15 cellular contexts compared by ENCODE assay signal in the genomic region with DNA sequence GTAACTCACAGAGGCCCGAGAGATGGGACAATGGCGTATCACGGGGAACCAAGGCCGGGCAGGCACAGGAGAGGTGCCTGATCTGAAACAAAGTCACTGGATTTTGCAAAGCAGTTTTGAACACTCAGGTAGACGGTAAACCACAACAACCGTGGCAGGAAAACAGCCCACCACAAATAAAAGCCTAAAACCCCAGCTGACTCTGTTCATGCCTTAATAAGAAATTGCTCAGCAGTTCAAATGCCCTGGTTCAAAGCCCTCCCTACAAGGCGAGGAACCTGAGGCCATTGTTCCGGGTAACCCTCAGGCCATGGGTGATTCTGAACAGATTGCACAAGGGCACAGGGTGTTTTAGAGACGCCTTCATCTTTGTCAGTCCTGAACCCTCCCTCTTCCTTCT.
A peak's percentile ranks its signal among the peaks of the same experiment; 100 is the strongest.
DNase-seq lines count a peak whose midpoint lies in the region; ATAC-seq and TF ChIP-seq lines count a peak whose summit lies in the region.
"Had no signal": no experiment of that assay in that cellular context is flagged by ENCODE, and none has a peak within 500 bp of the region (broad histone marks: within the 10 kb centered on the region; RNA-seq: fewer than 3 reads in every experiment).

No MANE protein-coding gene starts in this region.

- peak; percentile 39 to 43 for ATAC-seq in natural killer cell treated with Interleukin-12 subunit alpha and Interleukin-12 subunit beta and Interleukin-15 and Interleukin-18, amount 100 ng/mL, for 72 hours
- no peak for ATAC-seq in HG03565 (IDR thresholded peaks at IDR 0.05; ENCODE audit: unreplicated experiment)
- ATAC-seq: A549, left lobe of liver, pancreas had no signal

- peak overlapping the region; percentile 37 for H3K4me3 Mint-ChIP-seq in activated T-cell treated with anti-CD3 and anti-CD28 coated beads, Interleukin-2, amount 50 U/mL, for 24 hours
- H3K4me3 Mint-ChIP-seq in activated T-helper 1 cell treated with anti-CD3 and anti-CD28 coated beads, Interleukin-12 subunit alpha, Interleukin-12 subunit beta, Interleukin-2, Interleukin-4 antibody, amounts not matched to agents 30 ng/mL and 10 ng/mL and 1 ng/mL, durations not matched to agents 14 hours and 24 hours and 36 hours = peak overlapping the region; percentile 68
- H3K4me3 Mint-ChIP-seq in natural killer cell treated with Interleukin-12 subunit alpha and Interleukin-12 subunit beta and Interleukin-15 and Interleukin-18, amount 100 ng/mL, for 72 hours = peak overlapping the region; percentile 72

- H3K27me3 ChIP-seq in HAP-1 (ENCODE audit: low read depth) = no peaks in the 10 kb centered on the region
- H3K27me3 ChIP-seq: pancreas had no signal

- H3K27ac Mint-ChIP-seq in activated T-cell treated with anti-CD3 and anti-CD28 coated beads, Interleukin-2, amount 50 U/mL, for 24 hours = peak overlapping the region; percentile 90
- H3K27ac Mint-ChIP-seq in activated T-helper 1 cell treated with anti-CD3 and anti-CD28 coated beads, Interleukin-12 subunit alpha, Interleukin-12 subunit beta, Interleukin-2, Interleukin-4 antibody, amounts not matched to agents 30 ng/mL and 10 ng/mL and 1 ng/mL, durations not matched to agents 14 hours and 24 hours and 36 hours = peak overlapping the region; percentile 92
- H3K27ac Mint-ChIP-seq in natural killer cell treated with Interleukin-12 subunit alpha and Interleukin-12 subunit beta and Interleukin-15 and Interleukin-18, amount 100 ng/mL, for 72 hours = peak overlapping the region in 1 of 2 donors; percentile 69

- intact Hi-C loops in activated T-helper 1 cell treated with anti-CD3 and anti-CD28 coated beads, Interleukin-12 subunit alpha, Interleukin-12 subunit beta, Interleukin-2, Interleukin-4 antibody, amounts not matched to agents 30 ng/mL and 10 ng/mL and 1 ng/mL, durations not matched to agents 14 hours and 24 hours and 36 hours (cut with micrococcal nuclease) = loop anchor here (1.0 to 5.0 kb wide), 14 partner anchors 14 to 835 kb away; a partner anchor contains a TSS

- H3K36me3 ChIP-seq in KOPT-K1 (ENCODE audit: insufficient read depth, low read length) (no peaks in the 10 kb centered on the region), HAP-1 (replicated peaks) (no peaks in the 10 kb centered on the region)
- H3K36me3 ChIP-seq: pancreas had no signal

- H3K9me3 ChIP-seq in KOPT-K1 (ENCODE audit: insufficient read depth, low read length, poor library complexity, severe bottlenecking) = peaks cover 9% of the 10 kb centered on the region
- H3K9me3 ChIP-seq in HAP-1 = no peaks in the 10 kb centered on the region
- H3K9me3 ChIP-seq: A549, mucosa of descending colon, pancreas had no signal

- no peaks in the 10 kb centered on the region for H3K36me3 Mint-ChIP-seq in activated T-cell treated with anti-CD3 and anti-CD28 coated beads, Interleukin-2, amount 50 U/mL, for 24 hours (ENCODE audit: low read depth)
- H3K36me3 Mint-ChIP-seq in activated T-helper 1 cell treated with anti-CD3 and anti-CD28 coated beads, Interleukin-12 subunit alpha, Interleukin-12 subunit beta, Interleukin-2, Interleukin-4 antibody, amounts not matched to agents 30 ng/mL and 10 ng/mL and 1 ng/mL, durations not matched to agents 14 hours and 24 hours and 36 hours (ENCODE audit: low read depth) = peaks cover 7% of the 10 kb centered on the region
- no peaks in the 10 kb centered on the region for H3K36me3 Mint-ChIP-seq in natural killer cell treated with Interleukin-12 subunit alpha and Interleukin-12 subunit beta and Interleukin-15 and Interleukin-18, amount 100 ng/mL, for 72 hours

- H3K4me1 ChIP-seq in HAP-1 = no peaks in the 10 kb centered on the region
- H3K4me1 ChIP-seq: A549, pancreas had no signal

- H3K27me3 Mint-ChIP-seq in activated T-cell treated with anti-CD3 and anti-CD28 coated beads, Interleukin-2, amount 50 U/mL, for 24 hours = no peaks in the 10 kb centered on the region
- H3K27me3 Mint-ChIP-seq in activated T-helper 1 cell treated with anti-CD3 and anti-CD28 coated beads, Interleukin-12 subunit alpha, Interleukin-12 subunit beta, Interleukin-2, Interleukin-4 antibody, amounts not matched to agents 30 ng/mL and 10 ng/mL and 1 ng/mL, durations not matched to agents 14 hours and 24 hours and 36 hours (ENCODE audit: insufficient read depth) = no peaks in the 10 kb centered on the region
- peaks cover 7 to 25% of the 10 kb centered on the region in 2 donors for H3K27me3 Mint-ChIP-seq in natural killer cell treated with Interleukin-12 subunit alpha and Interleukin-12 subunit beta and Interleukin-15 and Interleukin-18, amount 100 ng/mL, for 72 hours

- H3K27ac ChIP-seq in KOPT-K1 (ENCODE audit: low read depth, low read length, poor library complexity, severe bottlenecking) = peak overlapping the region; percentile 85
- H3K27ac ChIP-seq: A549, HL-60, pancreas had no signal

- no peak for DNase-seq in activated T-cell treated with anti-CD3 and anti-CD28 coated beads, Interleukin-2, amount 50 U/mL, for 24 hours
- DNase-seq in activated T-cell treated with anti-CD3 and anti-CD28 coated beads, Interleukin-2, amount 50 U/mL, for 1 hour = no peak
- DNase-seq in activated T-helper 1 cell treated with anti-CD3 and anti-CD28 coated beads, Interleukin-12 subunit alpha, Interleukin-12 subunit beta, Interleukin-2, Interleukin-4 antibody, amounts not matched to agents 30 ng/mL and 10 ng/mL and 1 ng/mL, durations not matched to agents 14 hours and 24 hours and 36 hours (ENCODE audit: low spot score) = peak; percentile 52
- DNase-seq in natural killer cell treated with Interleukin-12 subunit alpha and Interleukin-12 subunit beta and Interleukin-15 and Interleukin-18, amount 100 ng/mL, for 72 hours (ENCODE audit: low spot score) = no peak
- DNase-seq in HAP-1 (ENCODE audit: low spot score in 2 of 2) (no peak), GM10266 (ENCODE audit: extremely low spot score) (no peak)
- DNase-seq: KG1, mucosa of descending colon, NCI-H1417, pancreas had no signal

- peaks cover 99% of the 10 kb centered on the region for H3K4me1 Mint-ChIP-seq in activated T-cell treated with anti-CD3 and anti-CD28 coated beads, Interleukin-2, amount 50 U/mL, for 24 hours (ENCODE audit: low read depth)
- H3K4me1 Mint-ChIP-seq in activated T-helper 1 cell treated with anti-CD3 and anti-CD28 coated beads, Interleukin-12 subunit alpha, Interleukin-12 subunit beta, Interleukin-2, Interleukin-4 antibody, amounts not matched to agents 30 ng/mL and 10 ng/mL and 1 ng/mL, durations not matched to agents 14 hours and 24 hours and 36 hours (ENCODE audit: low read depth) = peaks cover 100% of the 10 kb centered on the region
- H3K4me1 Mint-ChIP-seq in natural killer cell treated with Interleukin-12 subunit alpha and Interleukin-12 subunit beta and Interleukin-15 and Interleukin-18, amount 100 ng/mL, for 72 hours (ENCODE audit: low read depth in 2 of 2) = peaks cover 29 to 46% of the 10 kb centered on the region in 2 donors

- in situ Hi-C loops in HAP-1 (cut with MboI; ENCODE audit: low sequenced_read_pairs) = loop anchor here (10.0 kb wide), 1 partner anchor 178 kb away; a partner anchor contains a TSS

- TF ChIP-seq CTCF in GM10266 (IDR thresholded peaks at IDR 0.05; ENCODE audit: control insufficient read depth, insufficient read depth, low read depth, missing control alignments) = no peak

- no peaks in the 10 kb centered on the region for H3K9me3 Mint-ChIP-seq in activated T-cell treated with anti-CD3 and anti-CD28 coated beads, Interleukin-2, amount 50 U/mL, for 24 hours
- H3K9me3 Mint-ChIP-seq in activated T-helper 1 cell treated with anti-CD3 and anti-CD28 coated beads, Interleukin-12 subunit alpha, Interleukin-12 subunit beta, Interleukin-2, Interleukin-4 antibody, amounts not matched to agents 30 ng/mL and 10 ng/mL and 1 ng/mL, durations not matched to agents 14 hours and 24 hours and 36 hours = peaks cover 4% of the 10 kb centered on the region
- H3K9me3 Mint-ChIP-seq in natural killer cell treated with Interleukin-12 subunit alpha and Interleukin-12 subunit beta and Interleukin-15 and Interleukin-18, amount 100 ng/mL, for 72 hours = no peaks in the 10 kb centered on the region

- no peak overlapping the region for H3K4me3 ChIP-seq in HAP-1
- H3K4me3 ChIP-seq: A549, mucosa of descending colon, pancreas had no signal
